17 cellular contexts compared by ENCODE assay signal in the genomic region with DNA sequence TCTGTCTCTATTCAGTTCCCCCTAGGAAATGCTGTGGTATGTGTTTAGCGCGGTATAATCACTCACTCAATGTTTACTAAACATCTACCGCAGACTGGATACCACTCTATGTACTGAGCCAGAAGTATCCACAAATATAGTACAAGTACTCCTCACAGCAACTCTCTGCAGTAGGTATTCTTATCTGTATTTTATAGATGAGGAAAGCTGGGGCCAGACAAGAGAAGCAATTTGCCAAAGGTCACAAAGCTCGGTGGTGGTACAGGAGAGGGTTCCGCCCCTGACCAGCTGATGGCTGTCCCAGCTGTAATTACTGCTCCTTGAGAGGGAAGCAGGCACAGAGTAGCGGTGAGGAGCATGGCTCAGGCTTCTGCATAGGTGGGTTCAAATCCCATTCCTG.
DNase-seq lines count a peak whose midpoint lies in the region; ATAC-seq and TF ChIP-seq lines count a peak whose summit lies in the region.
"Had no signal": no experiment of that assay in that cellular context is flagged by ENCODE, and none has a peak within 500 bp of the region (broad histone marks: within the 10 kb centered on the region; RNA-seq: fewer than 3 reads in every experiment).

No MANE protein-coding gene starts in this region.

- TF ChIP-seq POLR2A in transverse colon (IDR thresholded peaks at IDR 0.05), result no peak

- H3K27ac ChIP-seq in transverse colon, result no peak overlapping the region
- H3K27ac ChIP-seq: A549, SJCRH30 had no signal

- no peaks in the 10 kb centered on the region for H3K27me3 ChIP-seq in transverse colon
- H3K27me3 ChIP-seq: SJCRH30 had no signal

- H3K36me3 Mint-ChIP-seq in stimulated activated naive B cell treated with anti-CD40 and anti-IgM and Interleukin-4, amounts not matched to agents 10 μg/mL and 1 μg/mL and 100 μg/mL, for 72 hours, result no peaks in the 10 kb centered on the region
- no peaks in the 10 kb centered on the region for H3K36me3 Mint-ChIP-seq in T-helper 2 cell treated with Interferon-gamma antibody and Interleukin-4, amounts not matched to agents 5 μg/mL and 100 μg/mL, for 36 hours (ENCODE audit: low read depth)
- H3K36me3 Mint-ChIP-seq: CD14-positive monocyte had no signal

- peaks cover 5 to 8% of the 10 kb centered on the region in 2 donors for H3K27me3 Mint-ChIP-seq in stimulated activated naive B cell treated with anti-CD40 and anti-IgM and Interleukin-4, amounts not matched to agents 10 μg/mL and 1 μg/mL and 100 μg/mL, for 72 hours
- H3K27me3 Mint-ChIP-seq in T-helper 2 cell treated with Interferon-gamma antibody and Interleukin-4, amounts not matched to agents 5 μg/mL and 100 μg/mL, for 36 hours (ENCODE audit: low read depth), result no peaks in the 10 kb centered on the region

- no peak overlapping the region for H3K4me3 Mint-ChIP-seq in stimulated activated naive B cell treated with anti-CD40 and anti-IgM and Interleukin-4, amounts not matched to agents 10 μg/mL and 1 μg/mL and 100 μg/mL, for 72 hours
- H3K4me3 Mint-ChIP-seq in T-helper 2 cell treated with Interferon-gamma antibody and Interleukin-4, amounts not matched to agents 5 μg/mL and 100 μg/mL, for 36 hours, result no peak overlapping the region
- H3K4me3 Mint-ChIP-seq: CD14-positive monocyte, GM23338 had no signal

- no peak for TF ChIP-seq EP300 in transverse colon (IDR thresholded peaks at IDR 0.05; ENCODE audit: low read depth)

- H3K9me3 Mint-ChIP-seq in stimulated activated naive B cell treated with anti-CD40 and anti-IgM and Interleukin-4, amounts not matched to agents 10 μg/mL and 1 μg/mL and 100 μg/mL, for 72 hours, result no peaks in the 10 kb centered on the region
- no peaks in the 10 kb centered on the region for H3K9me3 Mint-ChIP-seq in T-helper 2 cell treated with Interferon-gamma antibody and Interleukin-4, amounts not matched to agents 5 μg/mL and 100 μg/mL, for 36 hours
- H3K9me3 Mint-ChIP-seq: GM23338 had no signal

- H3K4me1 Mint-ChIP-seq in stimulated activated naive B cell treated with anti-CD40 and anti-IgM and Interleukin-4, amounts not matched to agents 10 μg/mL and 1 μg/mL and 100 μg/mL, for 72 hours, result no peaks in the 10 kb centered on the region
- no peaks in the 10 kb centered on the region for H3K4me1 Mint-ChIP-seq in T-helper 2 cell treated with Interferon-gamma antibody and Interleukin-4, amounts not matched to agents 5 μg/mL and 100 μg/mL, for 36 hours (ENCODE audit: low read depth)
- H3K4me1 Mint-ChIP-seq: CD14-positive monocyte had no signal

- TF ChIP-seq CTCF in transverse colon (IDR thresholded peaks at IDR 0.05), result no peak

- in situ Hi-C loops in transverse colon (cut with MboI; ENCODE audit: low pct_ligation_motif_present in 1 of 4, low pct_unique_long_range_greater_than_20kb in 1 of 4, low sequenced_read_pairs in 3 of 4), result no loop called here

- no peaks in the 10 kb centered on the region for H3K36me3 ChIP-seq in transverse colon
- H3K36me3 ChIP-seq: SJCRH30 had no signal

- no peak overlapping the region for H3K4me3 ChIP-seq in transverse colon
- H3K4me3 ChIP-seq: A549, GM23338, SJCRH30 had no signal

- peaks cover 0 to 11% (median 0%) of the 10 kb centered on the region in 4 donors for H3K4me1 ChIP-seq in transverse colon
- H3K4me1 ChIP-seq: SJCRH30 had no signal

- no peaks in the 10 kb centered on the region for H3K9me3 ChIP-seq in transverse colon
- H3K9me3 ChIP-seq: A549, SJCRH30 had no signal

- WGBS in transverse colon (ENCODE audit: low coverage in 1 of 2), 2 donors, result 39 to 44% methylated on average over 3 to 6 of the region's 6 CpGs

- intact Hi-C loops in Right ventricle myocardium superior (cut with DNase I), result no loop called here
- intact Hi-C loops in cardiac septum (cut with DNase I), result no loop called here
- intact Hi-C loops in left ventricle myocardium superior (cut with micrococcal nuclease), result no loop called here
- intact Hi-C loops in transverse colon (cut with DNase I; ENCODE audit: low total_unique reads), result no loop called here

- no peak for DNase-seq in Right ventricle myocardium superior
- no peak for DNase-seq in cardiac septum (ENCODE audit: low spot score)
- DNase-seq in NCI-H2227 treated with DMSO at 0.1 percent for 48 hours (lab: John Stamatoyannopoulos, UW), result peak; percentile 47
- DNase-seq in left ventricle myocardium superior, result no peak
- peak; percentile 27 for DNase-seq in transverse colon
- no peak for DNase-seq in stimulated activated naive B cell treated with anti-CD40 and anti-IgM and Interleukin-4, amounts not matched to agents 10 μg/mL and 1 μg/mL and 100 μg/mL, for 72 hours
- no peak for DNase-seq in T-helper 2 cell treated with Interferon-gamma antibody and Interleukin-4, amounts not matched to agents 5 μg/mL and 100 μg/mL, for 36 hours (ENCODE audit: low spot score)
- no peak for DNase-seq in DMS153 (lab: John Stamatoyannopoulos, UW)
- DNase-seq: DND-41, GF-D8, NCI-H1930, NCI-H2171, NCI-H524, SJCRH30 had no signal

- ATAC-seq in Right ventricle myocardium superior (ENCODE audit: poor library complexity) (peak; percentile 36), left ventricle myocardium superior (peak; percentile 39)
- ATAC-seq in stimulated activated naive B cell treated with anti-CD40 and anti-IgM and Interleukin-4, amounts not matched to agents 10 μg/mL and 1 μg/mL and 100 μg/mL, for 72 hours (replicated peaks), result no peak
- ATAC-seq: GM23338 had no signal

- H3K27ac Mint-ChIP-seq in stimulated activated naive B cell treated with anti-CD40 and anti-IgM and Interleukin-4, amounts not matched to agents 10 μg/mL and 1 μg/mL and 100 μg/mL, for 72 hours, result no peak overlapping the region
- no peak overlapping the region for H3K27ac Mint-ChIP-seq in T-helper 2 cell treated with Interferon-gamma antibody and Interleukin-4, amounts not matched to agents 5 μg/mL and 100 μg/mL, for 36 hours
- H3K27ac Mint-ChIP-seq: CD14-positive monocyte, GM23338 had no signal

Comparison
In these comparisons a context has a peak if more than half of its experiments do, and no peak if none do; other contexts are left out.
1. ATAC-seq: peak in Right ventricle myocardium superior (single experiment) and left ventricle myocardium superior (single experiment); none in stimulated activated naive B cell treated with anti-CD40 and anti-IgM and Interleukin-4, amounts not matched to agents 10 μg/mL and 1 μg/mL and 100 μg/mL, for 72 hours (0 of 2).
2. DNase-seq: peak in NCI-H2227 treated with DMSO at 0.1 percent for 48 hours (single experiment) and transverse colon (single experiment); none in Right ventricle myocardium superior (single experiment), cardiac septum (single experiment), left ventricle myocardium superior (single experiment), stimulated activated naive B cell treated with anti-CD40 and anti-IgM and Interleukin-4, amounts not matched to agents 10 μg/mL and 1 μg/mL and 100 μg/mL, for 72 hours (single experiment), T-helper 2 cell treated with Interferon-gamma antibody and Interleukin-4, amounts not matched to agents 5 μg/mL and 100 μg/mL, for 36 hours (single experiment) and DMS153 (single experiment).